2 cellular contexts compared by ENCODE assay signal in the genomic region with DNA sequence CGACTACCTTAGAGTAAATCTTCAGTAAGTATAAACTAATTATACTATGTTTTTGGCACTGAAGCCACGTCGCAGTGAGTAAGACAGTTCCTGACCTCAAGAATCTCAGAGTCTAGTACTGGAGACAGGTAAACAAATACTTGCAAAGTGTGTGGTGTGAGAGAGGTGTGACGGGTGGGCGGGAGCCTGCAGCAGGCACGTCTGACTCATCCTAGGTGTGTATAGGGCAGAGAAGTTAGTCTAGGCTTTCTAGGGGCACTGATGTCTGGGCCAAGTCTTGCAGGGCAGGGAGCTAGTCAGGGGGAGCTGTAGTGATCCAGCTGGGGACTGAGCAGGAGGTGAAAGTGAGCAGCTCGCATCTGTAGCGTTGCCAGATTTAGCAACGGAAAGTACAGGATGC.
TF ChIP-seq lines count a peak whose summit lies in the region.

No MANE protein-coding gene starts in this region.

TF ChIP-seq in HepG2, 621 proteins besides CTCF, POLR2A, EP300 and RAD21 (continues in another document):
- TF ChIP-seq KDM2A (CRISPR knock-in tag; IDR thresholded peaks at IDR 0.05; ENCODE audit: borderline replicate concordance, low read depth) (no peak), ZNF775 (CRISPR knock-in tag; IDR thresholded peaks at IDR 0.05; ENCODE audit: borderline replicate concordance) (no peak), KDM5B (CRISPR knock-in tag; IDR thresholded peaks at IDR 0.05; ENCODE audit: borderline replicate concordance) (no peak), ZNF446 (CRISPR knock-in tag; IDR thresholded peaks at IDR 0.05) (no peak), HDAC6 (IDR thresholded peaks at IDR 0.05; ENCODE audit: low read depth, low read length) (no peak), ZNF230 (CRISPR knock-in tag; IDR thresholded peaks at IDR 0.05) (no peak), ZFAT (CRISPR knock-in tag; conservative IDR thresholded peaks at IDR 0.05) (no peak), ZNF136 (CRISPR knock-in tag; IDR thresholded peaks at IDR 0.05; ENCODE audit: low read depth) (no peak), ZNF556 (CRISPR knock-in tag; IDR thresholded peaks at IDR 0.05; ENCODE audit: borderline replicate concordance) (no peak), KAT7 (CRISPR knock-in tag; IDR thresholded peaks at IDR 0.05; ENCODE audit: borderline replicate concordance) (no peak), ZNF260 (CRISPR knock-in tag; IDR thresholded peaks at IDR 0.05; ENCODE audit: borderline replicate concordance, low read depth) (no peak), SMC3 (IDR thresholded peaks at IDR 0.05; ENCODE audit: low read length) (no peak)
- TF ChIP-seq, protein P1, sequence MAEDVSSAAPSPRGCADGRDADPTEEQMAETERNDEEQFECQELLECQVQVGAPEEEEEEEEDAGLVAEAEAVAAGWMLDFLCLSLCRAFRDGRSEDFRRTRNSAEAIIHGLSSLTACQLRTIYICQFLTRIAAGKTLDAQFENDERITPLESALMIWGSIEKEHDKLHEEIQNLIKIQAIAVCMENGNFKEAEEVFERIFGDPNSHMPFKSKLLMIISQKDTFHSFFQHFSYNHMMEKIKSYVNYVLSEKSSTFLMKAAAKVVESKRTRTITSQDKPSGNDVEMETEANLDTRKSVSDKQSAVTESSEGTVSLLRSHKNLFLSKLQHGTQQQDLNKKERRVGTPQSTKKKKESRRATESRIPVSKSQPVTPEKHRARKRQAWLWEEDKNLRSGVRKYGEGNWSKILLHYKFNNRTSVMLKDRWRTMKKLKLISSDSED (CRISPR knock-in tag; IDR thresholded peaks at IDR 0.05), result no peak
- TF ChIP-seq, protein P2, sequence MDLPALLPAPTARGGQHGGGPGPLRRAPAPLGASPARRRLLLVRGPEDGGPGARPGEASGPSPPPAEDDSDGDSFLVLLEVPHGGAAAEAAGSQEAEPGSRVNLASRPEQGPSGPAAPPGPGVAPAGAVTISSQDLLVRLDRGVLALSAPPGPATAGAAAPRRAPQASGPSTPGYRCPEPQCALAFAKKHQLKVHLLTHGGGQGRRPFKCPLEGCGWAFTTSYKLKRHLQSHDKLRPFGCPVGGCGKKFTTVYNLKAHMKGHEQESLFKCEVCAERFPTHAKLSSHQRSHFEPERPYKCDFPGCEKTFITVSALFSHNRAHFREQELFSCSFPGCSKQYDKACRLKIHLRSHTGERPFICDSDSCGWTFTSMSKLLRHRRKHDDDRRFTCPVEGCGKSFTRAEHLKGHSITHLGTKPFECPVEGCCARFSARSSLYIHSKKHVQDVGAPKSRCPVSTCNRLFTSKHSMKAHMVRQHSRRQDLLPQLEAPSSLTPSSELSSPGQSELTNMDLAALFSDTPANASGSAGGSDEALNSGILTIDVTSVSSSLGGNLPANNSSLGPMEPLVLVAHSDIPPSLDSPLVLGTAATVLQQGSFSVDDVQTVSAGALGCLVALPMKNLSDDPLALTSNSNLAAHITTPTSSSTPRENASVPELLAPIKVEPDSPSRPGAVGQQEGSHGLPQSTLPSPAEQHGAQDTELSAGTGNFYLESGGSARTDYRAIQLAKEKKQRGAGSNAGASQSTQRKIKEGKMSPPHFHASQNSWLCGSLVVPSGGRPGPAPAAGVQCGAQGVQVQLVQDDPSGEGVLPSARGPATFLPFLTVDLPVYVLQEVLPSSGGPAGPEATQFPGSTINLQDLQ (CRISPR knock-in tag; IDR thresholded peaks at IDR 0.05), result no peak
- TF ChIP-seq, protein P3, sequence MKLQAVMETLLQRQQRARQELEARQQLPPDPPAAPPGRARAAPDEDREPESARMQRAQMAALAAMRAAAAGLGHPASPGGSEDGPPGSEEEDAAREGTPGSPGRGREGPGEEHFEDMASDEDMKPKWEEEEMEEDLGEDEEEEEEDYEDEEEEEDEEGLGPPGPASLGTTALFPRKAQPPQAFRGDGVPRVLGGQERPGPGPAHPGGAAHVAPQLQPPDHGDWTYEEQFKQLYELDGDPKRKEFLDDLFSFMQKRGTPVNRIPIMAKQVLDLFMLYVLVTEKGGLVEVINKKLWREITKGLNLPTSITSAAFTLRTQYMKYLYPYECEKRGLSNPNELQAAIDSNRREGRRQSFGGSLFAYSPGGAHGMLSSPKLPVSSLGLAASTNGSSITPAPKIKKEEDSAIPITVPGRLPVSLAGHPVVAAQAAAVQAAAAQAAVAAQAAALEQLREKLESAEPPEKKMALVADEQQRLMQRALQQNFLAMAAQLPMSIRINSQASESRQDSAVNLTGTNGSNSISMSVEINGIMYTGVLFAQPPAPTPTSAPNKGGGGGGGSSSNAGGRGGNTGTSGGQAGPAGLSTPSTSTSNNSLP (IDR thresholded peaks at IDR 0.05; ENCODE audit: low read depth, low read length), result no peak
- TF ChIP-seq, protein P4, sequence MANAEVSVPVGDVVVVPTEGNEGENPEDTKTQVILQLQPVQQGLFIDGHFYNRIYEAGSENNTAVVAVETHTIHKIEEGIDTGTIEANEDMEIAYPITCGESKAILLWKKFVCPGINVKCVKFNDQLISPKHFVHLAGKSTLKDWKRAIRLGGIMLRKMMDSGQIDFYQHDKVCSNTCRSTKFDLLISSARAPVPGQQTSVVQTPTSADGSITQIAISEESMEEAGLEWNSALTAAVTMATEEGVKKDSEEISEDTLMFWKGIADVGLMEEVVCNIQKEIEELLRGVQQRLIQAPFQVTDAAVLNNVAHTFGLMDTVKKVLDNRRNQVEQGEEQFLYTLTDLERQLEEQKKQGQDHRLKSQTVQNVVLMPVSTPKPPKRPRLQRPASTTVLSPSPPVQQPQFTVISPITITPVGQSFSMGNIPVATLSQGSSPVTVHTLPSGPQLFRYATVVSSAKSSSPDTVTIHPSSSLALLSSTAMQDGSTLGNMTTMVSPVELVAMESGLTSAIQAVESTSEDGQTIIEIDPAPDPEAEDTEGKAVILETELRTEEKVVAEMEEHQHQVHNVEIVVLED (CRISPR knock-in tag; IDR thresholded peaks at IDR 0.05; ENCODE audit: borderline replicate concordance), result no peak

TF ChIP-seq in GM23338, 12 proteins besides CTCF, POLR2A, EP300 and RAD21:
- TF ChIP-seq ZNF331 (CRISPR knock-in tag; IDR thresholded peaks at IDR 0.05; ENCODE audit: low read depth), result no peak
